In genomic region chr19:1389033-1389940, GRCh38 we compare ENCODE assay signal across 1 cellular context.
TF ChIP-seq lines count a peak whose summit lies in the region.

No MANE protein-coding gene starts in this region.

TF ChIP-seq in H1, 55 proteins besides CTCF, POLR2A, EP300 and RAD21:
- no peak for TF ChIP-seq SUZ12 (IDR thresholded peaks at IDR 0.05; ENCODE audit: low read length)
- no peak for TF ChIP-seq RXRA (IDR thresholded peaks at IDR 0.05; ENCODE audit: insufficient read depth, low read depth, low read length)
- no peak for TF ChIP-seq NANOG (IDR thresholded peaks at IDR 0.05; ENCODE audit: insufficient read depth, low read depth, low read length, poor library complexity, severe bottlenecking)
- no peak for TF ChIP-seq SP4 (IDR thresholded peaks at IDR 0.05; ENCODE audit: low read length)
- TF ChIP-seq SP2 (IDR thresholded peaks at IDR 0.05; ENCODE audit: low read length) = no peak
- no peak for TF ChIP-seq CREB1 (IDR thresholded peaks at IDR 0.05)
- no peak for TF ChIP-seq USF2 (IDR thresholded peaks at IDR 0.05; ENCODE audit: low read length)
- no peak for TF ChIP-seq CTBP2 (IDR thresholded peaks at IDR 0.05; ENCODE audit: borderline replicate concordance, insufficient read depth, insufficient read length, low read length)
- no peak for TF ChIP-seq SIX5 (IDR thresholded peaks at IDR 0.05; ENCODE audit: low read depth, low read length)
